33 cellular contexts compared by ENCODE assay signal in genomic region chr7:54781356-54781912, GRCh38.
"Had no signal": no experiment of that assay in that cellular context is flagged by ENCODE, and none has a peak within 500 bp of the region (broad histone marks: within the 10 kb centered on the region; RNA-seq: fewer than 3 reads in every experiment).

No MANE protein-coding gene starts in this region.

- H3K36me3 ChIP-seq: ascending aorta, brain microvascular endothelial cell, esophagus muscularis mucosa, heart left ventricle, pancreas, prostate gland, thoracic aorta had no signal

- ATAC-seq: foreskin keratinocyte, heart left ventricle, left cardiac atrium, left ventricle myocardium superior, pancreas, sciatic nerve had no signal

- H3K27ac Mint-ChIP-seq: activated naive CD4-positive, alpha-beta T cell treated with anti-CD3 and anti-CD28 coated beads, Interleukin-2, amount 10 ng/mL, durations not matched to agents 7 days and 5 days; activated naive CD8-positive, alpha-beta T cell treated with anti-CD3 and anti-CD28 coated beads, Interleukin-2, amount 10 ng/mL, durations not matched to agents 7 days and 5 days; endodermal cell; mesothelial cell of epicardium; nephron progenitor cell; stimulated activated naive CD8-positive, alpha-beta T cell treated with anti-CD3 and anti-CD28 coated beads, Interleukin-15, Interleukin-2, amounts not matched to agents 100 ng/mL and 50 ng/mL, for 24 hours had no signal

- H3K27me3 ChIP-seq: ascending aorta, brain microvascular endothelial cell, esophagus muscularis mucosa, foreskin keratinocyte, heart left ventricle, pancreas had no signal

- H3K4me3 ChIP-seq: ascending aorta, esophagus muscularis mucosa, heart left ventricle, pancreas, prostate gland, skin epidermis, thoracic aorta had no signal

- DNase-seq: activated CD4-positive, alpha-beta T cell treated with anti-CD3 and anti-CD28 coated beads for 4 hours; activated CD4-positive, alpha-beta T cell treated with anti-CD3 and anti-CD28 coated beads, Interleukin-2, amount 50 U/mL, for 48 hours; activated CD8-positive, alpha-beta memory T cell treated with anti-CD3 and anti-CD28 coated beads for 24 hours; activated effector memory CD4-positive, alpha-beta T cell treated with anti-CD3 and anti-CD28 coated beads, Interleukin-2, amount 50 U/mL, for 16 hours; activated naive CD4-positive, alpha-beta T cell treated with anti-CD3 and anti-CD28 coated beads, Interleukin-2, amount 10 ng/mL, durations not matched to agents 7 days and 5 days; activated naive CD8-positive, alpha-beta T cell treated with anti-CD3 and anti-CD28 coated beads, Interleukin-2, amount 10 ng/mL, durations not matched to agents 7 days and 5 days; brain microvascular endothelial cell; cortex of kidney; endodermal cell; foreskin keratinocyte; heart left ventricle; hypothalamus; islet precursor cell; left cardiac atrium; left ventricle myocardium superior; mammary epithelial cell; naive B cell; nephron progenitor cell; nucleus accumbens; pancreas; retina; stimulated activated CD4-positive, alpha-beta T cell treated with anti-CD3 and anti-CD28 coated beads, Interleukin-12 subunit alpha, Interleukin-12 subunit beta, amount 100 ng/mL, for 4 hours; stimulated activated CD4-positive, alpha-beta T cell treated with anti-CD3 and anti-CD28 coated beads, Interleukin-4, amount 100 ng/mL, for 1 hour; T-helper 2 cell; trophoblast cell had no signal

- H3K36me3 Mint-ChIP-seq: activated naive CD4-positive, alpha-beta T cell treated with anti-CD3 and anti-CD28 coated beads, Interleukin-2, amount 10 ng/mL, durations not matched to agents 7 days and 5 days; activated naive CD8-positive, alpha-beta T cell treated with anti-CD3 and anti-CD28 coated beads, Interleukin-2, amount 10 ng/mL, durations not matched to agents 7 days and 5 days; mesothelial cell of epicardium had no signal

- H3K9me3 ChIP-seq: ascending aorta, esophagus muscularis mucosa, heart left ventricle, pancreas, prostate gland, thoracic aorta had no signal

- H3K4me1 ChIP-seq: ascending aorta, esophagus muscularis mucosa, foreskin keratinocyte, heart left ventricle, pancreas, prostate gland had no signal

- H3K27ac ChIP-seq: ascending aorta, brain microvascular endothelial cell, esophagus muscularis mucosa, foreskin keratinocyte, heart left ventricle, pancreas, prostate gland, skin epidermis, thoracic aorta had no signal

- H3K4me3 Mint-ChIP-seq: activated naive CD4-positive, alpha-beta T cell treated with anti-CD3 and anti-CD28 coated beads, Interleukin-2, amount 10 ng/mL, durations not matched to agents 7 days and 5 days; activated naive CD8-positive, alpha-beta T cell treated with anti-CD3 and anti-CD28 coated beads, Interleukin-2, amount 10 ng/mL, durations not matched to agents 7 days and 5 days; endodermal cell; mesothelial cell of epicardium; naive B cell; nephron progenitor cell; stimulated activated naive CD8-positive, alpha-beta T cell treated with anti-CD3 and anti-CD28 coated beads, Interleukin-15, Interleukin-2, amounts not matched to agents 100 ng/mL and 50 ng/mL, for 24 hours had no signal

- H3K9me3 Mint-ChIP-seq: activated naive CD8-positive, alpha-beta T cell treated with anti-CD3 and anti-CD28 coated beads, Interleukin-2, amount 10 ng/mL, durations not matched to agents 7 days and 5 days had no signal

- H3K4me1 Mint-ChIP-seq: activated naive CD4-positive, alpha-beta T cell treated with anti-CD3 and anti-CD28 coated beads, Interleukin-2, amount 10 ng/mL, durations not matched to agents 7 days and 5 days; activated naive CD8-positive, alpha-beta T cell treated with anti-CD3 and anti-CD28 coated beads, Interleukin-2, amount 10 ng/mL, durations not matched to agents 7 days and 5 days; mesothelial cell of epicardium; naive B cell; nephron progenitor cell had no signal
